In the genomic region with DNA sequence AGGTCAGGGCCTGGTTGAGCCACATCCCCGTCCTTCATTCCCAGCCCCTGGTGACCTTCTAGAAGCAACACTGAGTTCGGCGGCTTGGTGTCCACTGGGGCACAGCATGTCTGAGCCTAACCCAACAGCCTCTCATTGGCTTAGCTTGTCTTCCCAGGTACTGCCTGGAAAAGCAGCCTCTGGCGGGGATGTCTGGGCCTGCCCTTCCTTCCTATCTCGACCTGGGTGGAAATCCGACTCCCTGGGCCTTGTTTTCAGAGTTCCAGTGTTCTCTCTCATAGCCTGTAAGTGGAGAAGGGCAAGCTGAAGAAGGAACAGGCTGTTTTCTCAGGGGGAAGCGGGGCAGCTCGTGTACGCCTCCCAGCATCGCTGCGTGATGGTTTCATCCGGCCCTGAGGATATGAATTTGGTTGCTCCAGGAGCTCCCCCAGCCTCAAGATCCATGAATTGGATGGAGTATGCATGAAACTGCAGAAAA, we compare ENCODE assay signal across 8 cellular contexts.
DNase-seq lines count a peak whose midpoint lies in the region; ATAC-seq and TF ChIP-seq lines count a peak whose summit lies in the region.

No MANE protein-coding gene starts in this region.

- peaks cover 99% of the 10 kb centered on the region for H3K4me1 Mint-ChIP-seq in CD14-positive monocyte
- peaks cover 55 to 100% (median 91%) of the 10 kb centered on the region in 7 donors for H3K4me1 Mint-ChIP-seq in naive thymus-derived CD4-positive, alpha-beta T cell

- H3K9me3 ChIP-seq in naive thymus-derived CD4-positive, alpha-beta T cell (ENCODE audit: control insufficient read depth in 2 of 3, low read length in 3 of 3), result no peaks in the 10 kb centered on the region
- H3K9me3 ChIP-seq in HAP-1, result no peaks in the 10 kb centered on the region

- peaks cover 0 to 4% (median 0%) of the 10 kb centered on the region in 7 donors for H3K9me3 Mint-ChIP-seq in CD14-positive monocyte
- peaks cover 0 to 9% (median 0%) of the 10 kb centered on the region in 11 donors for H3K9me3 Mint-ChIP-seq in naive thymus-derived CD4-positive, alpha-beta T cell

- H3K36me3 ChIP-seq in brain microvascular endothelial cell (replicated peaks) (no peaks in the 10 kb centered on the region), HAP-1 (replicated peaks) (no peaks in the 10 kb centered on the region)
- H3K36me3 ChIP-seq in naive thymus-derived CD4-positive, alpha-beta T cell (ENCODE audit: control insufficient read depth in 2 of 3, insufficient read depth in 3 of 3, low read length in 3 of 3), result no peaks in the 10 kb centered on the region

- H3K4me1 ChIP-seq in naive thymus-derived CD4-positive, alpha-beta T cell (ENCODE audit: control insufficient read depth in 2 of 2, insufficient read depth in 2 of 2, low read length in 2 of 2), result peaks cover 54 to 63% of the 10 kb centered on the region in 2 donors
- peaks cover 22% of the 10 kb centered on the region for H3K4me1 ChIP-seq in HAP-1

- intact Hi-C loops in CD14-positive monocyte (cut with micrococcal nuclease), result loop anchor here (5.0 to 10.0 kb wide), 4 partner anchors 46 to 348 kb away; no protein-coding TSS in a partner anchor
- intact Hi-C loops in naive thymus-derived CD4-positive, alpha-beta T cell (cut with micrococcal nuclease), result loop anchor here in 1 of 2 donors (10.0 kb wide), 1 partner anchor 918 kb away; the partner anchor contains the start of gene GNG4

- CTCF ChIA-PET in naive thymus-derived CD4-positive, alpha-beta T cell (lab: Charles Lee), result interaction anchor here (0.8 kb wide), 1 partner anchor 115 kb away, joined by 3 read pairs; no protein-coding TSS in a partner anchor

- H3K36me3 Mint-ChIP-seq in CD14-positive monocyte, result peaks cover 4 to 8% of the 10 kb centered on the region in 2 donors
- peaks cover 0 to 10% (median 0%) of the 10 kb centered on the region in 5 donors for H3K36me3 Mint-ChIP-seq in naive thymus-derived CD4-positive, alpha-beta T cell

- H3K27ac ChIP-seq in brain microvascular endothelial cell, result peak overlapping the region; percentile 99
- H3K27ac ChIP-seq in naive thymus-derived CD4-positive, alpha-beta T cell (ENCODE audit: low read depth, low read length), result peak overlapping the region; percentile 95

- no peak overlapping the region for H3K4me3 Mint-ChIP-seq in CD14-positive monocyte
- H3K4me3 Mint-ChIP-seq in naive thymus-derived CD4-positive, alpha-beta T cell, result peak overlapping the region in 3 of 10 donors; percentile 18 to 66 (median 27)

- H3K27ac Mint-ChIP-seq in CD14-positive monocyte, result peak overlapping the region; percentile 81 to 97 (median 93)
- peak overlapping the region; percentile 59 to 99 (median 98) for H3K27ac Mint-ChIP-seq in naive thymus-derived CD4-positive, alpha-beta T cell

- no peak overlapping the region for H3K4me3 ChIP-seq in brain microvascular endothelial cell (ENCODE audit: low read depth, low read length)
- H3K4me3 ChIP-seq in naive thymus-derived CD4-positive, alpha-beta T cell (ENCODE audit: low read length), result no peak overlapping the region
- no peak overlapping the region for H3K4me3 ChIP-seq in HAP-1

- in situ Hi-C loops in brain microvascular endothelial cell (cut with HindIII; ENCODE audit: low pct_ligation_motif_present, low sequenced_read_pairs), result loop anchor here (25.0 kb wide), 2 partner anchors 111 to 236 kb away; no protein-coding TSS in a partner anchor
- in situ Hi-C loops in HAP-1 (cut with MboI; ENCODE audit: low sequenced_read_pairs), result loop anchor here (10.0 to 25.0 kb wide), 2 partner anchors 111 to 122 kb away; no protein-coding TSS in a partner anchor

- peaks cover 0 to 2% (median 0%) of the 10 kb centered on the region in 3 donors for H3K27me3 Mint-ChIP-seq in CD14-positive monocyte (ENCODE audit: low read depth in 3 of 3)
- H3K27me3 Mint-ChIP-seq in naive thymus-derived CD4-positive, alpha-beta T cell, result no peaks in the 10 kb centered on the region

- DNase-seq in CD14-positive monocyte (ENCODE audit: low spot score) (no peak), NCI-H187 treated with DMSO at 0.1 percent for 48 hours (lab: John Stamatoyannopoulos, UW) (peak; percentile 41), brain microvascular endothelial cell (peak; percentile 72), NAMALWA (ENCODE audit: low spot score) (no peak), T1000 (lab: John Stamatoyannopoulos, UW) (no peak), HAP-1 (ENCODE audit: low spot score in 2 of 2) (no peak)
- DNase-seq in naive thymus-derived CD4-positive, alpha-beta T cell, result no peak

- no peak for ATAC-seq in naive thymus-derived CD4-positive, alpha-beta T cell
- ATAC-seq in GM19463 (IDR thresholded peaks at IDR 0.05; ENCODE audit: unreplicated experiment), result no peak

- POLR2A ChIA-PET in naive thymus-derived CD4-positive, alpha-beta T cell (lab: Charles Lee), result interaction anchor here (1.5 to 9.6 kb wide), 5 partner anchors 9 to 115 kb away, joined by 4 to 188 read pairs (median 13); partner anchors contain the start of gene IRF2BP2

- H3K27me3 ChIP-seq in brain microvascular endothelial cell (replicated peaks), result no peaks in the 10 kb centered on the region
- H3K27me3 ChIP-seq in naive thymus-derived CD4-positive, alpha-beta T cell (ENCODE audit: control insufficient read depth in 2 of 2, insufficient read depth in 2 of 2, low read length in 2 of 2), result no peaks in the 10 kb centered on the region
- no peaks in the 10 kb centered on the region for H3K27me3 ChIP-seq in HAP-1 (ENCODE audit: low read depth)

- TF ChIP-seq CTCF in CD14-positive monocyte (IDR thresholded peaks at IDR 0.05) (no peak), brain microvascular endothelial cell (IDR thresholded peaks at IDR 0.05; ENCODE audit: low read depth, low read length, missing control alignments) (no peak)

Comparison
In these comparisons a context has a peak if more than half of its experiments do, and no peak if none do; other contexts are left out.
1. DNase-seq: peak in NCI-H187 treated with DMSO at 0.1 percent for 48 hours (single experiment) and brain microvascular endothelial cell (single experiment); none in CD14-positive monocyte (single experiment), naive thymus-derived CD4-positive, alpha-beta T cell (0 of 9), NAMALWA (single experiment), T1000 (single experiment) and HAP-1 (0 of 2).